ENCODE assay signal across 16 cellular contexts in the genomic region with DNA sequence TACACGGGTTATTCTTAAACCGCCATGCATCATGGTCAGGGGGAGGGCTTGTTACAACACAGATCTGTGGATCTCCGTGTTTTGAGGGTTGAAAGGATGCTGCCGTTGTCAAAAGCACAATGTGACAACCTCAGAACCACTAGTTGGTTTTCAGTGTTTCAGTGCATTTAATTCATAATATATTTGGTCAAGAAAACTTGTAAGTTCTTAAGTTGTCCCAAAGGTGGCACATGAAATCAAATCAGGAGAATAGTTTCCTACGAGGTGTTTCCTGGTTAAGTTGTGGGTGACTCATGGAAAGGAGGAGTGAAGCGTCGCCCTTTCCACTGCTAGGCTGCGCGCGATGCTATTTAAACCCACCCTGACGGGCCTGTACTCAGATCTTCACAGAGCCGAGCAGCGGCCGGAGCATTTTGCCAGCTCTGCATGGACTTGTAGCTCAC.
A peak's percentile ranks its signal among the peaks of the same experiment; 100 is the strongest.
DNase-seq lines count a peak whose midpoint lies in the region; ATAC-seq, FAIRE-seq and TF ChIP-seq lines count a peak whose summit lies in the region.
"Had no signal": no experiment of that assay in that cellular context is flagged by ENCODE, and none has a peak within 500 bp of the region (broad histone marks: within the 10 kb centered on the region; RNA-seq: fewer than 3 reads in every experiment).

No MANE protein-coding gene starts in this region.

- H4K20me1 ChIP-seq in HCT116 (ENCODE audit: insufficient read depth) (no peaks in the 10 kb centered on the region), K562 (replicated peaks; ENCODE audit: control insufficient read depth, insufficient read depth, low read length) (no peaks in the 10 kb centered on the region)

- H3K9ac ChIP-seq in HCT116 (ENCODE audit: low read length) (no peak overlapping the region), K562 (ENCODE audit: insufficient read depth in 1 of 2, low read depth in 2 of 2, low read length in 2 of 2) (no peak overlapping the region)

- TF ChIP-seq POLR2A in HCT116 (IDR thresholded peaks at IDR 0.05; ENCODE audit: borderline replicate concordance, extremely low read depth, insufficient read depth, insufficient read length) (no peak), K562 (conservative IDR thresholded peaks at IDR 0.05) (no peak)

- peaks cover 0 to 6% of the 10 kb centered on the region in 2 experiments; a peak in 1 of 4 replicates for H3K4me1 ChIP-seq in HCT116 (ENCODE audit: control insufficient read depth in 1 of 2, insufficient read depth in 2 of 2, low read length in 2 of 2)
- no peaks in the 10 kb centered on the region for H3K4me1 ChIP-seq in K562 (replicated peaks in 1 of 2; ENCODE audit: control insufficient read depth in 2 of 2, insufficient read depth in 2 of 2, low read length in 2 of 2)
- H3K4me1 ChIP-seq in left lung, result no peaks in the 10 kb centered on the region
- H3K4me1 ChIP-seq: stomach had no signal

- TF ChIP-seq CTCF in HCT116 (IDR thresholded peaks at IDR 0.05 in 2 of 3, conservative IDR thresholded peaks at IDR 0.05 in 1 of 3; ENCODE audit: borderline replicate concordance in 1 of 3, insufficient read depth in 1 of 3, low read depth in 2 of 3, low read length in 2 of 3) (no peak), K562 (IDR thresholded peaks at IDR 0.05 in 2 of 3, conservative IDR thresholded peaks at IDR 0.05 in 1 of 3; ENCODE audit: insufficient read depth in 2 of 3, low read depth in 1 of 3, low read length in 3 of 3) (no peak; a peak in 1 of 6 replicates), left lung (IDR thresholded peaks at IDR 0.05) (no peak)

- RAD21 ChIA-PET in HCT116 (lab: Charles Lee; ENCODE audit: low non-redundant PET in 1 of 2, low total read pairs in 2 of 2, uncharacterized antibody in 2 of 2, unreplicated experiment in 2 of 2), result no interaction called here

- H3K36me3 ChIP-seq in HCT116 (ENCODE audit: control insufficient read depth in 1 of 2, insufficient read depth in 2 of 2, low read length in 2 of 2), result no peaks in the 10 kb centered on the region
- no peaks in the 10 kb centered on the region for H3K36me3 ChIP-seq in K562 (ENCODE audit: control insufficient read depth, insufficient read depth, low read length)
- no peaks in the 10 kb centered on the region for H3K36me3 ChIP-seq in left lung
- H3K36me3 ChIP-seq: stomach had no signal

- in situ Hi-C loops in K562 (cut with MboI), result loop anchor here (10.0 kb wide), 2 partner anchors 525 to 585 kb away; no protein-coding TSS in a partner anchor

- no peaks in the 10 kb centered on the region for H3K79me2 ChIP-seq in HCT116 (ENCODE audit: insufficient read depth, low read length)
- no peaks in the 10 kb centered on the region for H3K79me2 ChIP-seq in K562 (ENCODE audit: control insufficient read depth, insufficient read depth, low read length)

- H3K9me1 ChIP-seq in K562 (ENCODE audit: control insufficient read depth, insufficient read depth, low read length), result no peaks in the 10 kb centered on the region

- no peak for FAIRE-seq in K562 (lab: Jason Lieb, UNC)
- FAIRE-seq: GM12892 had no signal

- no peak for TF ChIP-seq EP300 in K562 (IDR thresholded peaks at IDR 0.05; ENCODE audit: low read length)

- H3K9me2 ChIP-seq in HCT116 (ENCODE audit: insufficient read depth), result no peaks in the 10 kb centered on the region

- H3K9me3 ChIP-seq in HCT116 (ENCODE audit: control insufficient read depth in 1 of 2, insufficient read depth in 1 of 2, low read depth in 1 of 2, low read length in 2 of 2) (peaks cover 11 to 30% of the 10 kb centered on the region in 2 experiments; a peak in 3 of 4 replicates), K562 (replicated peaks; ENCODE audit: control insufficient read depth, insufficient read depth, low read depth, low read length) (no peaks in the 10 kb centered on the region; the same call in 1 of the 2 replicates), left lung (peaks cover 0 to 53% of the 10 kb centered on the region in 2 donors)

- intact Hi-C loops in HCT116 (cut with micrococcal nuclease) (no loop called here), K562 (cut with micrococcal nuclease) (no loop called here), left lung (cut with DNase I) (no loop called here)

- H3K27ac ChIP-seq in HCT116 (ENCODE audit: low read depth, low read length) (no peak overlapping the region), K562 (ENCODE audit: extremely low read depth, low read depth, low read length) (no peak overlapping the region), left lung (no peak overlapping the region)
- H3K27ac ChIP-seq: C4-2B, stomach had no signal

- DNase-seq in AG20443 (ENCODE audit: low spot score), result peak; percentile 28
- no peak for DNase-seq in HCT116 (ENCODE audit: low read depth, low spot score)
- peak in 3 of 4 experiments; percentile 27 to 87 (median 37) for DNase-seq in K562 (ENCODE audit: extremely low read depth in 1 of 4, low spot score in 3 of 4)
- peak in 1 of 2 donors; percentile 89 for DNase-seq in left lung
- no peak for DNase-seq in pons (ENCODE audit: low spot score)
- DNase-seq in activated CD8-positive, alpha-beta memory T cell treated with anti-CD3 and anti-CD28 coated beads for 24 hours, result no peak
- DNase-seq in SK-N-DZ (ENCODE audit: low spot score), result no peak
- DNase-seq: activated CD4-positive, alpha-beta T cell treated with anti-CD3 and anti-CD28 coated beads, Interleukin-2, amount 50 U/mL, for 1 hour; EL; GOT3; left cardiac atrium; natural killer cell; stomach had no signal

- POLR2A ChIA-PET in HCT116 (lab: Charles Lee), result no interaction called here
- POLR2A ChIA-PET in K562 (lab: Yijun Ruan, JAX), result no interaction called here

- H3K4me3 ChIP-seq in HCT116 (replicated peaks in 1 of 2; ENCODE audit: low read depth in 1 of 2, low read length in 2 of 2) (no peak overlapping the region), K562 (no peak overlapping the region), left lung (no peak overlapping the region)
- H3K4me3 ChIP-seq: stomach had no signal

- H3K4me2 ChIP-seq in HCT116 (ENCODE audit: low read length), result no peak overlapping the region
- no peak overlapping the region for H3K4me2 ChIP-seq in K562 (ENCODE audit: insufficient read depth, low read length)

- peak; percentile 21; the same call in 1 of the 2 replicates for ATAC-seq in HCT116
- ATAC-seq in K562, result peak; percentile 26
- peak; percentile 14 for ATAC-seq in left lung
- ATAC-seq in HG02970 (IDR thresholded peaks at IDR 0.05; ENCODE audit: low FRiP score, unreplicated experiment), result no peak

- 3% methylated on average over 14 of the region's 14 CpGs for WGBS in K562 (ENCODE audit: insufficient coverage, low coverage, missing lambda C conversion rate)

- BruUV-seq in HCT116 (replicated peaks; lab: Mats Ljungman, UMichigan) (no TSS peak), K562 (replicated peaks; lab: Mats Ljungman, UMichigan) (no TSS peak)

- no peak for TF ChIP-seq RAD21 in HCT116 (IDR thresholded peaks at IDR 0.05; ENCODE audit: low read depth)
- no peak for TF ChIP-seq RAD21 in K562 (CRISPR knock-in tag; conservative IDR thresholded peaks at IDR 0.05 in 1 of 2, IDR thresholded peaks at IDR 0.05 in 1 of 2)

- CTCF ChIA-PET in HCT116 (lab: Charles Lee) (no interaction called here), K562 (lab: Yijun Ruan, JAX; ENCODE audit: low intra/inter-chr PET ratio) (no interaction called here)

- no peak overlapping the region for H2AFZ ChIP-seq in HCT116 (ENCODE audit: low read depth, low read length, poor library complexity, severe bottlenecking)
- no peak overlapping the region for H2AFZ ChIP-seq in K562 (ENCODE audit: low read depth, low read length)

- H3K27me3 ChIP-seq in HCT116 (ENCODE audit: insufficient read depth, low read length) (peaks cover 11% of the 10 kb centered on the region; the same call in 1 of the 2 replicates), K562 (ENCODE audit: control insufficient read depth in 2 of 2, insufficient read depth in 2 of 2, low read length in 2 of 2) (no peaks in the 10 kb centered on the region), left lung (peaks cover 0 to 54% of the 10 kb centered on the region in 2 donors)

TF ChIP-seq in HCT116, 20 proteins besides CTCF, POLR2A, EP300 and RAD21 (continues in another document):
- TF ChIP-seq, protein P1, sequence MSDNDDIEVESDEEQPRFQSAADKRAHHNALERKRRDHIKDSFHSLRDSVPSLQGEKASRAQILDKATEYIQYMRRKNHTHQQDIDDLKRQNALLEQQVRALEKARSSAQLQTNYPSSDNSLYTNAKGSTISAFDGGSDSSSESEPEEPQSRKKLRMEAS (IDR thresholded peaks at IDR 0.05), result no peak

TF ChIP-seq in K562, 482 proteins besides CTCF, POLR2A, EP300 and RAD21:
- TF ChIP-seq HNRNPUL1 (IDR thresholded peaks at IDR 0.05; ENCODE audit: low read length) (0 out of 2 replicates have a peak, but pooled peaks have one; percentile 5), ZNF3 (CRISPR knock-in tag; IDR thresholded peaks at IDR 0.05) (no peak), ZNF77 (CRISPR knock-in tag; IDR thresholded peaks at IDR 0.05) (peak; percentile 75; the same call in 1 of the 2 replicates)
TF ChIP-seq in K562: peak in this region for 2.

Comparison
In these comparisons a context has a peak if more than half of its experiments do, and no peak if none do; other contexts are left out.
1. DNase-seq: peak in AG20443 (single experiment) and K562 (3 of 4); none in HCT116 (single experiment), pons (single experiment), activated CD8-positive, alpha-beta memory T cell treated with anti-CD3 and anti-CD28 coated beads for 24 hours (single experiment) and SK-N-DZ (single experiment).